ENCODE assay signal across 32 cellular contexts in the genomic region with DNA sequence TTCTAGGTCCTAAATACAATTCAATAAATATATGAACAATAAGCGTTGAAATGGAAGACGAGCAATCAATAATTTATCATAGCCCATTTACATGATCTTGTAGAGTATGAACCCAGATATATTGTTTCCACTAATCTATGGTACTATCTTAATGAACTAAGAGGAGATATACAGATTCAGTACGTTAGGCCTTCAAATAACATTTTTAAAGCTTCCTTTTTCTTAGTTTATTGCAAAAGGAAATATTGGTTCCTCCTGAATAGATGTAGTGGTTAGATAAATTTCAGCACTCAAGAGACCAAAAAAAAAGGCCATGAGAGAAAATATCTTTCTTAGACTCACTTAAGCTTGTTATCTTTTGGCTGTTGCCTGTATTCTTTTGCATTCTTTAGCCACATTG.
"Had no signal": no experiment of that assay in that cellular context is flagged by ENCODE, and none has a peak within 500 bp of the region (broad histone marks: within the 10 kb centered on the region; RNA-seq: fewer than 3 reads in every experiment).

No MANE protein-coding gene starts in this region.

- H3K27ac Mint-ChIP-seq: naive thymus-derived CD8-positive, alpha-beta T cell; natural killer cell treated with Interleukin-12 subunit alpha and Interleukin-12 subunit beta and Interleukin-15 and Interleukin-18, amount 100 ng/mL, for 72 hours; nephron progenitor cell; progenitor cell of endocrine pancreas; stimulated activated memory B cell treated with anti-CD40 and anti-IgM and Interleukin-4, amounts not matched to agents 10 μg/mL and 1 μg/mL and 100 μg/mL, for 72 hours; stimulated activated naive CD8-positive, alpha-beta T cell treated with anti-CD3 and anti-CD28 coated beads, Interleukin-15, amount 100 ng/mL, for 72 hours; type B pancreatic cell had no signal

- H3K9me3 ChIP-seq: neutrophil, ovary, psoas muscle, spleen, suprapubic skin, testis, tibial artery, transverse colon, upper lobe of right lung, uterus had no signal

- H3K27me3 Mint-ChIP-seq: natural killer cell treated with Interleukin-12 subunit alpha and Interleukin-12 subunit beta and Interleukin-15 and Interleukin-18, amount 100 ng/mL, for 72 hours; progenitor cell of endocrine pancreas; stimulated activated memory B cell treated with anti-CD40 and anti-IgM and Interleukin-4, amounts not matched to agents 10 μg/mL and 1 μg/mL and 100 μg/mL, for 72 hours; stimulated activated naive CD8-positive, alpha-beta T cell treated with anti-CD3 and anti-CD28 coated beads, Interleukin-15, amount 100 ng/mL, for 72 hours; type B pancreatic cell had no signal

- H3K4me1 ChIP-seq: parathyroid adenoma, psoas muscle, spleen, suprapubic skin, testis, tibial artery, transverse colon, upper lobe of right lung, uterus had no signal

- DNase-seq: naive thymus-derived CD8-positive, alpha-beta T cell; nephron progenitor cell; nucleus accumbens; ovary; posterior cingulate gyrus; psoas muscle; right cardiac atrium; spleen; stimulated activated CD4-positive, alpha-beta T cell treated with anti-CD3 and anti-CD28 coated beads, Interleukin-12 subunit alpha, Interleukin-12 subunit beta, amount 100 ng/mL, for 4 hours; stimulated activated CD4-positive, alpha-beta T cell treated with anti-CD3 and anti-CD28 coated beads, Interleukin-1b, Interleukin-23, amount 100 ng/mL, for 48 hours; stimulated activated CD4-positive, alpha-beta T cell treated with anti-CD3 and anti-CD28 coated beads, Interleukin-4, amount 100 ng/mL, for 1 hour; stimulated activated CD4-positive, alpha-beta T cell treated with anti-CD3 and anti-CD28 coated beads, Interleukin-4, amount 100 ng/mL, for 4 hours; stimulated activated CD8-positive, alpha-beta memory T cell treated with anti-CD3 and anti-CD28 coated beads, Interleukin-4, amount 100 ng/mL, for 48 hours; stimulated activated naive CD4-positive, alpha-beta T cell; stimulated activated naive CD8-positive, alpha-beta T cell treated with anti-CD3 and anti-CD28 coated beads, Interleukin-15, amount 100 ng/mL, for 72 hours; stimulated activated naive CD8-positive, alpha-beta T cell treated with anti-CD3 and anti-CD28 coated beads, Interleukin-15, Interleukin-2, amounts not matched to agents 100 U/mL and 50 U/mL, for 24 hours; substantia nigra; testis; tibial artery; transverse colon; upper lobe of right lung; uterus had no signal

- H3K4me2 ChIP-seq: smooth muscle cell had no signal

- H3K9ac ChIP-seq: parathyroid adenoma had no signal

- H3K36me3 Mint-ChIP-seq: naive thymus-derived CD8-positive, alpha-beta T cell; stimulated activated memory B cell treated with anti-CD40 and anti-IgM and Interleukin-4, amounts not matched to agents 10 μg/mL and 1 μg/mL and 100 μg/mL, for 72 hours; type B pancreatic cell had no signal

- H3K36me3 ChIP-seq: neutrophil, ovary, spleen, suprapubic skin, tibial artery, transverse colon, upper lobe of right lung, uterus had no signal

- H3K27me3 ChIP-seq: neutrophil, ovary, spleen, suprapubic skin, testis, tibial artery, transverse colon, upper lobe of right lung, uterus had no signal

- H2AFZ ChIP-seq: parathyroid adenoma had no signal

- H3K9me3 Mint-ChIP-seq: nephron progenitor cell; stimulated activated memory B cell treated with anti-CD40 and anti-IgM and Interleukin-4, amounts not matched to agents 10 μg/mL and 1 μg/mL and 100 μg/mL, for 72 hours; type B pancreatic cell had no signal

- H3K4me3 Mint-ChIP-seq: naive thymus-derived CD8-positive, alpha-beta T cell; natural killer cell treated with Interleukin-12 subunit alpha and Interleukin-12 subunit beta and Interleukin-15 and Interleukin-18, amount 100 ng/mL, for 72 hours; nephron progenitor cell; neural crest cell; stimulated activated memory B cell treated with anti-CD40 and anti-IgM and Interleukin-4, amounts not matched to agents 10 μg/mL and 1 μg/mL and 100 μg/mL, for 72 hours; stimulated activated naive CD8-positive, alpha-beta T cell treated with anti-CD3 and anti-CD28 coated beads, Interleukin-15, amount 100 ng/mL, for 72 hours; type B pancreatic cell had no signal

- H3K4me3 ChIP-seq: ovary, psoas muscle, skin epidermis, smooth muscle cell, spleen, suprapubic skin, testis, tibial artery, transverse colon, upper lobe of right lung, uterus had no signal

- H3K4me1 Mint-ChIP-seq: naive thymus-derived CD8-positive, alpha-beta T cell; nephron progenitor cell; neural crest cell; stimulated activated memory B cell treated with anti-CD40 and anti-IgM and Interleukin-4, amounts not matched to agents 10 μg/mL and 1 μg/mL and 100 μg/mL, for 72 hours; stimulated activated naive CD8-positive, alpha-beta T cell treated with anti-CD3 and anti-CD28 coated beads, Interleukin-15, amount 100 ng/mL, for 72 hours had no signal

- H3K79me2 ChIP-seq: parathyroid adenoma had no signal
